ENCODE assay signal across 24 cellular contexts in the genomic region with DNA sequence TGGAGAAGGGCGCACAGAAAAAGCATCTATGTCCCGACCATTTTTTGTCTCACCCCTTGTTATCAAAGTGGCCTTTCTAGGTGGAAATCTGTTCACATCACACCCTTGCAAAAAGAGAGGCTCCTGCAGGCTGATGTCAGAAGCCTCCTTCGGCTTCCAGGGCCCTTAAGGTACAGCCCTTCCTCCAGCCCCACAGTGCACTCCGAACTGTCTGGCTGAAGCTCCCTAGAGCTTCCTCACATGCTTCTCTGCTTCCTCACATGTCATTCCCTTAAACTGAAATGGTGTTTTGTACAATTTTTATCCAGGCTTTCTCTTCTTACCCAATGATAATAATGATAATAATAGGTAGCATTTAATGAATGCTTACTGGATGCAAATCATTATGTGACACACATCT.
"Had no signal": no experiment of that assay in that cellular context is flagged by ENCODE, and none has a peak within 500 bp of the region (broad histone marks: within the 10 kb centered on the region; RNA-seq: fewer than 3 reads in every experiment).

No MANE protein-coding gene starts in this region.

- ATAC-seq: mucosa of descending colon; naive thymus-derived CD4-positive, alpha-beta T cell; natural killer cell treated with Interleukin-12 subunit alpha and Interleukin-12 subunit beta and Interleukin-15 and Interleukin-18, amount 100 ng/mL, for 72 hours; psoas muscle; stimulated activated naive B cell treated with anti-CD40 and anti-IgM and Interleukin-4, amounts not matched to agents 10 μg/mL and 1 μg/mL and 100 μg/mL, for 72 hours; stimulated activated naive CD8-positive, alpha-beta T cell treated with anti-CD3 and anti-CD28 coated beads, Interleukin-15, Interleukin-2, amounts not matched to agents 100 U/mL and 50 U/mL, for 24 hours; upper lobe of right lung had no signal

- H3K9me3 ChIP-seq: left ventricle myocardium inferior, mucosa of descending colon, psoas muscle, right lobe of liver, stomach, thoracic aorta, tibial artery, upper lobe of right lung had no signal

- H3K27ac ChIP-seq: left ventricle myocardium inferior, parathyroid adenoma, psoas muscle, right lobe of liver, skin epidermis, stomach, thoracic aorta, tibial artery, upper lobe of right lung had no signal

- H3K36me3 ChIP-seq: left ventricle myocardium inferior, right lobe of liver, stomach, thoracic aorta, tibial artery, upper lobe of right lung had no signal

- H3K27me3 ChIP-seq: right lobe of liver, stomach, tibial artery, upper lobe of right lung had no signal

- DNase-seq: hippocampal formation; islet precursor cell; left ventricle myocardium inferior; midbrain; mucosa of descending colon; naive thymus-derived CD4-positive, alpha-beta T cell; occipital lobe; psoas muscle; right lobe of liver; stimulated activated CD4-positive, alpha-beta T cell treated with anti-CD3 and anti-CD28 coated beads, Interleukin-12 subunit alpha, Interleukin-12 subunit beta, amount 100 ng/mL, for 4 hours; stimulated activated CD4-positive, alpha-beta T cell treated with anti-CD3 and anti-CD28 coated beads, Interleukin-15, amount 100 ng/mL, for 24 hours; stimulated activated CD4-positive, alpha-beta T cell treated with anti-CD3 and anti-CD28 coated beads, Interleukin-2, amount 100 ng/mL, for 24 hours; stimulated activated CD4-positive, alpha-beta T cell treated with anti-CD3 and anti-CD28 coated beads, Interleukin-4, amount 100 ng/mL, for 1 hour; stimulated activated naive B cell treated with anti-CD40 and anti-IgM and Interleukin-4, amounts not matched to agents 10 μg/mL and 1 μg/mL and 100 μg/mL, for 72 hours; stimulated activated naive CD8-positive, alpha-beta T cell treated with anti-CD3 and anti-CD28 coated beads, Interleukin-15, Interleukin-2, amounts not matched to agents 100 U/mL and 50 U/mL, for 24 hours; stomach; tibial artery; trophoblast cell; upper lobe of right lung had no signal

- H3K4me3 ChIP-seq: left ventricle myocardium inferior, lung, mucosa of descending colon, psoas muscle, right lobe of liver, skin epidermis, stomach, thoracic aorta, tibial artery, upper lobe of right lung had no signal

- H3K4me1 ChIP-seq: parathyroid adenoma, psoas muscle, right lobe of liver, tibial artery had no signal
